In the genomic region with DNA sequence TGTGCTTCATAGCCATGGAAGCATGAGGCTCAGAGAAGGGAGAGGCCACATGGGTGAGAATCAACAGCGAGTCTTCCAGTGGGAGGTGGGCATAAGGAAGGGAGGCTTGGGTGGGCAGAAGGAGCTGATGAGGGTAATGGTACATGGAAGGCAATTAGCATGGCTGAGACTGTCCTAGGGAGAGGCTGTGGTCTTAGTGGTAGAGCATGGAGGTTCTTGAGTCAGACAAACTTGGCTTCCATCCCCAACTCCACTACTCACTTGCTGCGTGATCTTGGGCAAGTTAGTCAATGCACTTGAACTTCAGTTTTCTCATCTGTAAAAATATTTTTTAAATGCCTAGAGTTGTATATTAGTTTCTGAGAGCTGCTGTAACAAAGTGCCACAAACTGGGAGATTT, we compare ENCODE assay signal across 32 cellular contexts.
"Had no signal": no experiment of that assay in that cellular context is flagged by ENCODE, and none has a peak within 500 bp of the region (broad histone marks: within the 10 kb centered on the region; RNA-seq: fewer than 3 reads in every experiment).

No MANE protein-coding gene starts in this region.

- H3K4me3 ChIP-seq: ascending aorta, breast epithelium, cardiac muscle cell, colonic mucosa, esophagus squamous epithelium, gastrocnemius medialis had no signal

- H3K9me3 ChIP-seq: ascending aorta, breast epithelium, colonic mucosa, esophagus squamous epithelium, gastrocnemius medialis had no signal

- H3K4me1 Mint-ChIP-seq: activated B cell treated with CpG ODN at 0.5 μM for 24 hours; activated naive CD4-positive, alpha-beta T cell treated with anti-CD3 and anti-CD28 coated beads, Interleukin-2, amount 10 ng/mL, durations not matched to agents 7 days and 5 days; activated naive CD8-positive, alpha-beta T cell treated with anti-CD3 and anti-CD28 coated beads, Interleukin-2, amount 10 ng/mL, durations not matched to agents 7 days and 5 days; T-cell had no signal

- H3K4me3 Mint-ChIP-seq: activated B cell treated with CpG ODN at 0.5 μM for 24 hours; activated CD8-positive, alpha-beta T cell treated with anti-CD3 and anti-CD28 coated beads for 36 hours; activated naive CD4-positive, alpha-beta T cell treated with anti-CD3 and anti-CD28 coated beads, Interleukin-2, amount 10 ng/mL, durations not matched to agents 7 days and 5 days; activated naive CD8-positive, alpha-beta T cell treated with anti-CD3 and anti-CD28 coated beads, Interleukin-2, amount 10 ng/mL, durations not matched to agents 7 days and 5 days; activated T-cell treated with anti-CD3 and anti-CD28 coated beads, Interleukin-2, amount 50 U/mL, for 72 hours; brain; T-cell; T-helper 1 cell treated with Interleukin-12 subunit alpha and Interleukin-12 subunit beta and Interleukin-4 antibody, amounts not matched to agents 30 μg/mL and 1 μg/mL, for 36 hours had no signal

- H3K4me1 ChIP-seq: ascending aorta, breast epithelium, colonic mucosa, esophagus squamous epithelium, foreskin keratinocyte, gastrocnemius medialis had no signal

- ATAC-seq: activated CD4-positive, CD25-positive, alpha-beta regulatory T cell treated with anti-CD3 and anti-CD28 coated beads, Interleukin-2, amount 50 U/mL, for 24 hours; activated CD8-positive, alpha-beta T cell treated with anti-CD3 and anti-CD28 coated beads for 36 hours; activated naive CD4-positive, alpha-beta T cell treated with anti-CD3 and anti-CD28 coated beads, Interleukin-2, amount 50 U/mL, for 72 hours; activated T-cell treated with anti-CD3 and anti-CD28 coated beads, Interleukin-2, amount 50 U/mL, for 72 hours; foreskin keratinocyte; gastrocnemius medialis; T-cell had no signal

- H3K27ac ChIP-seq: ascending aorta, breast epithelium, cardiac muscle cell, colonic mucosa, epithelial cell of prostate, esophagus squamous epithelium, foreskin keratinocyte, gastrocnemius medialis, WERI-Rb-1 had no signal

- H3K27ac Mint-ChIP-seq: activated B cell treated with CpG ODN at 0.5 μM for 24 hours; activated CD8-positive, alpha-beta T cell treated with anti-CD3 and anti-CD28 coated beads for 36 hours; activated naive CD4-positive, alpha-beta T cell treated with anti-CD3 and anti-CD28 coated beads, Interleukin-2, amount 10 ng/mL, durations not matched to agents 7 days and 5 days; activated naive CD4-positive, alpha-beta T cell treated with anti-CD3 and anti-CD28 coated beads, Interleukin-2, amount 50 U/mL, for 72 hours; activated naive CD8-positive, alpha-beta T cell treated with anti-CD3 and anti-CD28 coated beads, Interleukin-2, amount 10 ng/mL, durations not matched to agents 7 days and 5 days; activated T-cell treated with anti-CD3 and anti-CD28 coated beads, Interleukin-2, amount 50 U/mL, for 72 hours; brain; T-cell; T-helper 1 cell treated with Interleukin-12 subunit alpha and Interleukin-12 subunit beta and Interleukin-4 antibody, amounts not matched to agents 30 μg/mL and 1 μg/mL, for 36 hours had no signal

- H3K27me3 Mint-ChIP-seq: activated CD8-positive, alpha-beta T cell treated with anti-CD3 and anti-CD28 coated beads for 36 hours had no signal

- H3K36me3 ChIP-seq: ascending aorta, breast epithelium, cardiac muscle cell, colonic mucosa, esophagus squamous epithelium, gastrocnemius medialis, WERI-Rb-1 had no signal

- DNase-seq: activated B cell treated with CpG ODN at 0.5 μM for 24 hours; activated CD4-positive, alpha-beta T cell treated with anti-CD3 and anti-CD28 coated beads for 48 hours; activated CD4-positive, alpha-beta T cell treated with anti-CD3 and anti-CD28 coated beads, Interleukin-2, amount 50 U/mL, for 1 hour; activated CD4-positive, alpha-beta T cell treated with anti-CD3 and anti-CD28 coated beads, Interleukin-2, amount 50 U/mL, for 48 hours; activated CD8-positive, alpha-beta memory T cell treated with anti-CD3 and anti-CD28 coated beads for 24 hours; activated CD8-positive, alpha-beta memory T cell treated with anti-CD3 and anti-CD28 coated beads, Interleukin-2, amount 50 U/mL, for 4 hours; activated CD8-positive, alpha-beta T cell treated with anti-CD3 and anti-CD28 coated beads for 36 hours; activated gamma-delta T cell; activated naive CD4-positive, alpha-beta T cell; activated naive CD4-positive, alpha-beta T cell treated with anti-CD3 and anti-CD28 coated beads, Interleukin-2, amount 10 ng/mL, durations not matched to agents 7 days and 5 days; activated naive CD8-positive, alpha-beta T cell treated with anti-CD3 and anti-CD28 coated beads, Interleukin-2, amount 10 ng/mL, durations not matched to agents 7 days and 5 days; activated T-cell treated with anti-CD3 and anti-CD28 coated beads, Interleukin-2, amount 50 U/mL, for 1 hour; activated T-cell treated with anti-CD3 and anti-CD28 coated beads, Interleukin-2, amount 50 U/mL, for 72 hours; central memory CD4-positive, alpha-beta T cell; cerebellar nuclear complex; colonic mucosa; effector CD8-positive, alpha-beta T cell; esophagus squamous epithelium; foreskin keratinocyte; gastrocnemius medialis; glutamatergic neuron; T-cell; T-helper 9 cell; WERI-Rb-1 had no signal

- H3K27me3 ChIP-seq: ascending aorta, colonic mucosa, gastrocnemius medialis had no signal

- H3K9me3 Mint-ChIP-seq: activated B cell treated with CpG ODN at 0.5 μM for 24 hours; activated CD8-positive, alpha-beta T cell treated with anti-CD3 and anti-CD28 coated beads for 36 hours; activated naive CD4-positive, alpha-beta T cell treated with anti-CD3 and anti-CD28 coated beads, Interleukin-2, amount 10 ng/mL, durations not matched to agents 7 days and 5 days; activated naive CD4-positive, alpha-beta T cell treated with anti-CD3 and anti-CD28 coated beads, Interleukin-2, amount 50 U/mL, for 72 hours; activated naive CD8-positive, alpha-beta T cell treated with anti-CD3 and anti-CD28 coated beads, Interleukin-2, amount 10 ng/mL, durations not matched to agents 7 days and 5 days; activated T-cell treated with anti-CD3 and anti-CD28 coated beads, Interleukin-2, amount 50 U/mL, for 72 hours; brain; T-cell; T-helper 1 cell treated with Interleukin-12 subunit alpha and Interleukin-12 subunit beta and Interleukin-4 antibody, amounts not matched to agents 30 μg/mL and 1 μg/mL, for 36 hours had no signal

- H3K36me3 Mint-ChIP-seq: activated naive CD4-positive, alpha-beta T cell treated with anti-CD3 and anti-CD28 coated beads, Interleukin-2, amount 10 ng/mL, durations not matched to agents 7 days and 5 days; activated naive CD4-positive, alpha-beta T cell treated with anti-CD3 and anti-CD28 coated beads, Interleukin-2, amount 50 U/mL, for 72 hours; activated naive CD8-positive, alpha-beta T cell treated with anti-CD3 and anti-CD28 coated beads, Interleukin-2, amount 10 ng/mL, durations not matched to agents 7 days and 5 days; brain; T-cell had no signal
